2 cellular contexts compared by ENCODE assay signal in the genomic region with DNA sequence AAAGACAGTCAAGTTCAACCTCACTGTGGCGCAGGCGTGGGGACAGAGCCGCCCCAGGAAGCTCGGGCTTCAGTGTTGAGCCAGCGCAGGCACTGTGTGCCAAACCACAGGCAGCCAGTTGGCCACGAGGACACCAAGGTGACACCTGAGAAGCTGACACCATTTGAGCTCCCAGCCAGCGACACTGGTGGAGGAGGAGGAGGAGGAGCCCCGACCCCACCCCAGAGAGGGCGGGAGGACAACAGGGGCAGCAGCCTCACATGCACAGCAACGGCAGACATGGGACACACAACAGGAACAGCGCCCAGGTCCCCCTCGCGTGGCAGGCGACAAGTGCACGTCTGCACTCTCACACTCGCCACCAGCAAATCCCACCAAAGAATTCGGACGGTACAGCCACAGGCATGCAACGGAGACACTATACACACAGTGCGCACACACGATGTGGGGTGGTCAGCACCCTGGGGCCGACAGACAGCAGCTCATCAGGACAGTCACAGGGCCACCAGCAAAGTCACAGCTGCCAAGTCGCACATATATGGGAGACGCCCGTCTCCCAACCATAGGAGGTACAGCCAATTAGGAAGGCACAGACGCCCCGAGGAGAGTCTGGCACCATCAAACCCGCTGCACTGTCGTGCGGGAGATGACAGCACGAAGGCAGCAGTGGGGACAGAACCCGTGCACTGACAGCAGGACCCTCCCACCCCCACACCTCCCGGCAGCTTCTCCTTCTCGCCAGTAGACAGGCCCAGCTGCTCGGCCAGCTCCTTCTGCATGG.
TF ChIP-seq lines count a peak whose summit lies in the region.

No MANE protein-coding gene starts in this region.

TF ChIP-seq in GM23338, 12 proteins besides CTCF, POLR2A, EP300 and RAD21:
- TF ChIP-seq POLR2AphosphoS5 (IDR thresholded peaks at IDR 0.05; ENCODE audit: low read depth) (no peak), ZNF114 (CRISPR knock-in tag; IDR thresholded peaks at IDR 0.05) (no peak), CREB1 (CRISPR knock-in tag; IDR thresholded peaks at IDR 0.05; ENCODE audit: low read depth) (no peak), NANOG (IDR thresholded peaks at IDR 0.05; ENCODE audit: borderline replicate concordance) (no peak), STAT1 (IDR thresholded peaks at IDR 0.05; ENCODE audit: unreplicated experiment) (no peak), ZNF331 (CRISPR knock-in tag; IDR thresholded peaks at IDR 0.05; ENCODE audit: low read depth) (no peak)
- TF ChIP-seq, protein P1, sequence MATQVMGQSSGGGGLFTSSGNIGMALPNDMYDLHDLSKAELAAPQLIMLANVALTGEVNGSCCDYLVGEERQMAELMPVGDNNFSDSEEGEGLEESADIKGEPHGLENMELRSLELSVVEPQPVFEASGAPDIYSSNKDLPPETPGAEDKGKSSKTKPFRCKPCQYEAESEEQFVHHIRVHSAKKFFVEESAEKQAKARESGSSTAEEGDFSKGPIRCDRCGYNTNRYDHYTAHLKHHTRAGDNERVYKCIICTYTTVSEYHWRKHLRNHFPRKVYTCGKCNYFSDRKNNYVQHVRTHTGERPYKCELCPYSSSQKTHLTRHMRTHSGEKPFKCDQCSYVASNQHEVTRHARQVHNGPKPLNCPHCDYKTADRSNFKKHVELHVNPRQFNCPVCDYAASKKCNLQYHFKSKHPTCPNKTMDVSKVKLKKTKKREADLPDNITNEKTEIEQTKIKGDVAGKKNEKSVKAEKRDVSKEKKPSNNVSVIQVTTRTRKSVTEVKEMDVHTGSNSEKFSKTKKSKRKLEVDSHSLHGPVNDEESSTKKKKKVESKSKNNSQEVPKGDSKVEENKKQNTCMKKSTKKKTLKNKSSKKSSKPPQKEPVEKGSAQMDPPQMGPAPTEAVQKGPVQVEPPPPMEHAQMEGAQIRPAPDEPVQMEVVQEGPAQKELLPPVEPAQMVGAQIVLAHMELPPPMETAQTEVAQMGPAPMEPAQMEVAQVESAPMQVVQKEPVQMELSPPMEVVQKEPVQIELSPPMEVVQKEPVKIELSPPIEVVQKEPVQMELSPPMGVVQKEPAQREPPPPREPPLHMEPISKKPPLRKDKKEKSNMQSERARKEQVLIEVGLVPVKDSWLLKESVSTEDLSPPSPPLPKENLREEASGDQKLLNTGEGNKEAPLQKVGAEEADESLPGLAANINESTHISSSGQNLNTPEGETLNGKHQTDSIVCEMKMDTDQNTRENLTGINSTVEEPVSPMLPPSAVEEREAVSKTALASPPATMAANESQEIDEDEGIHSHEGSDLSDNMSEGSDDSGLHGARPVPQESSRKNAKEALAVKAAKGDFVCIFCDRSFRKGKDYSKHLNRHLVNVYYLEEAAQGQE (IDR thresholded peaks at IDR 0.05; ENCODE audit: unreplicated experiment): no peak

TF ChIP-seq in K562, 482 proteins besides CTCF, POLR2A, EP300 and RAD21 (continues in another document):
- TF ChIP-seq KLF16 (IDR thresholded peaks at IDR 0.05): no peak
- no peak for TF ChIP-seq NR4A1 (CRISPR knock-in tag; IDR thresholded peaks at IDR 0.05)
- no peak for TF ChIP-seq NR4A1 (tag; IDR thresholded peaks at IDR 0.05)
- TF ChIP-seq, protein P2, sequence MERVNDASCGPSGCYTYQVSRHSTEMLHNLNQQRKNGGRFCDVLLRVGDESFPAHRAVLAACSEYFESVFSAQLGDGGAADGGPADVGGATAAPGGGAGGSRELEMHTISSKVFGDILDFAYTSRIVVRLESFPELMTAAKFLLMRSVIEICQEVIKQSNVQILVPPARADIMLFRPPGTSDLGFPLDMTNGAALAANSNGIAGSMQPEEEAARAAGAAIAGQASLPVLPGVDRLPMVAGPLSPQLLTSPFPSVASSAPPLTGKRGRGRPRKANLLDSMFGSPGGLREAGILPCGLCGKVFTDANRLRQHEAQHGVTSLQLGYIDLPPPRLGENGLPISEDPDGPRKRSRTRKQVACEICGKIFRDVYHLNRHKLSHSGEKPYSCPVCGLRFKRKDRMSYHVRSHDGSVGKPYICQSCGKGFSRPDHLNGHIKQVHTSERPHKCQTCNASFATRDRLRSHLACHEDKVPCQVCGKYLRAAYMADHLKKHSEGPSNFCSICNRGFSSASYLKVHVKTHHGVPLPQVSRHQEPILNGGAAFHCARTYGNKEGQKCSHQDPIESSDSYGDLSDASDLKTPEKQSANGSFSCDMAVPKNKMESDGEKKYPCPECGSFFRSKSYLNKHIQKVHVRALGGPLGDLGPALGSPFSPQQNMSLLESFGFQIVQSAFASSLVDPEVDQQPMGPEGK (CRISPR knock-in tag; IDR thresholded peaks at IDR 0.05; ENCODE audit: borderline replicate concordance): no peak
- no peak for TF ChIP-seq PHF21A (IDR thresholded peaks at IDR 0.05; ENCODE audit: borderline replicate concordance, low read depth)
- TF ChIP-seq PCBP1 (IDR thresholded peaks at IDR 0.05; ENCODE audit: low read depth, low read length, poor library complexity, severe bottlenecking): peak; percentile 10
- TF ChIP-seq, protein P3, sequence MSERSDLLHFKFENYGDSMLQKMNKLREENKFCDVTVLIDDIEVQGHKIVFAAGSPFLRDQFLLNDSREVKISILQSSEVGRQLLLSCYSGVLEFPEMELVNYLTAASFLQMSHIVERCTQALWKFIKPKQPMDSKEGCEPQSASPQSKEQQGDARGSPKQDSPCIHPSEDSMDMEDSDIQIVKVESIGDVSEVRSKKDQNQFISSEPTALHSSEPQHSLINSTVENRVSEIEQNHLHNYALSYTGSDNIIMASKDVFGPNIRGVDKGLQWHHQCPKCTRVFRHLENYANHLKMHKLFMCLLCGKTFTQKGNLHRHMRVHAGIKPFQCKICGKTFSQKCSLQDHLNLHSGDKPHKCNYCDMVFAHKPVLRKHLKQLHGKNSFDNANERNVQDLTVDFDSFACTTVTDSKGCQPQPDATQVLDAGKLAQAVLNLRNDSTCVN (CRISPR knock-in tag; IDR thresholded peaks at IDR 0.05): no peak
- TF ChIP-seq, protein P4, sequence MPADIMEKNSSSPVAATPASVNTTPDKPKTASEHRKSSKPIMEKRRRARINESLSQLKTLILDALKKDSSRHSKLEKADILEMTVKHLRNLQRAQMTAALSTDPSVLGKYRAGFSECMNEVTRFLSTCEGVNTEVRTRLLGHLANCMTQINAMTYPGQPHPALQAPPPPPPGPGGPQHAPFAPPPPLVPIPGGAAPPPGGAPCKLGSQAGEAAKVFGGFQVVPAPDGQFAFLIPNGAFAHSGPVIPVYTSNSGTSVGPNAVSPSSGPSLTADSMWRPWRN (IDR thresholded peaks at IDR 0.05; ENCODE audit: low read depth): no peak
- no peak for TF ChIP-seq KAT7 (CRISPR knock-in tag; IDR thresholded peaks at IDR 0.05; ENCODE audit: borderline replicate concordance)
- no peak for TF ChIP-seq ZNF316 (IDR thresholded peaks at IDR 0.05)
- TF ChIP-seq POLR2G (IDR thresholded peaks at IDR 0.05; ENCODE audit: low read depth, low read length): peak; percentile 49
- no peak for TF ChIP-seq SMARCE1 (IDR thresholded peaks at IDR 0.05)
- TF ChIP-seq, protein P5, sequence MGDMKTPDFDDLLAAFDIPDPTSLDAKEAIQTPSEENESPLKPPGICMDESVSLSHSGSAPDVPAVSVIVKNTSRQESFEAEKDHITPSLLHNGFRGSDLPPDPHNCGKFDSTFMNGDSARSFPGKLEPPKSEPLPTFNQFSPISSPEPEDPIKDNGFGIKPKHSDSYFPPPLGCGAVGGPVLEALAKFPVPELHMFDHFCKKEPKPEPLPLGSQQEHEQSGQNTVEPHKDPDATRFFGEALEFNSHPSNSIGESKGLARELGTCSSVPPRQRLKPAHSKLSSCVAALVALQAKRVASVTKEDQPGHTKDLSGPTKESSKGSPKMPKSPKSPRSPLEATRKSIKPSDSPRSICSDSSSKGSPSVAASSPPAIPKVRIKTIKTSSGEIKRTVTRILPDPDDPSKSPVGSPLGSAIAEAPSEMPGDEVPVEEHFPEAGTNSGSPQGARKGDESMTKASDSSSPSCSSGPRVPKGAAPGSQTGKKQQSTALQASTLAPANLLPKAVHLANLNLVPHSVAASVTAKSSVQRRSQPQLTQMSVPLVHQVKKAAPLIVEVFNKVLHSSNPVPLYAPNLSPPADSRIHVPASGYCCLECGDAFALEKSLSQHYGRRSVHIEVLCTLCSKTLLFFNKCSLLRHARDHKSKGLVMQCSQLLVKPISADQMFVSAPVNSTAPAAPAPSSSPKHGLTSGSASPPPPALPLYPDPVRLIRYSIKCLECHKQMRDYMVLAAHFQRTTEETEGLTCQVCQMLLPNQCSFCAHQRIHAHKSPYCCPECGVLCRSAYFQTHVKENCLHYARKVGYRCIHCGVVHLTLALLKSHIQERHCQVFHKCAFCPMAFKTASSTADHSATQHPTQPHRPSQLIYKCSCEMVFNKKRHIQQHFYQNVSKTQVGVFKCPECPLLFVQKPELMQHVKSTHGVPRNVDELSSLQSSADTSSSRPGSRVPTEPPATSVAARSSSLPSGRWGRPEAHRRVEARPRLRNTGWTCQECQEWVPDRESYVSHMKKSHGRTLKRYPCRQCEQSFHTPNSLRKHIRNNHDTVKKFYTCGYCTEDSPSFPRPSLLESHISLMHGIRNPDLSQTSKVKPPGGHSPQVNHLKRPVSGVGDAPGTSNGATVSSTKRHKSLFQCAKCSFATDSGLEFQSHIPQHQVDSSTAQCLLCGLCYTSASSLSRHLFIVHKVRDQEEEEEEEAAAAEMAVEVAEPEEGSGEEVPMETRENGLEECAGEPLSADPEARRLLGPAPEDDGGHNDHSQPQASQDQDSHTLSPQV (IDR thresholded peaks at IDR 0.05): no peak
- TF ChIP-seq SNRNP70 (optimal IDR thresholded peaks at IDR 0.05; ENCODE audit: low read depth, low read length): peak; percentile 82
- TF ChIP-seq, protein P6, sequence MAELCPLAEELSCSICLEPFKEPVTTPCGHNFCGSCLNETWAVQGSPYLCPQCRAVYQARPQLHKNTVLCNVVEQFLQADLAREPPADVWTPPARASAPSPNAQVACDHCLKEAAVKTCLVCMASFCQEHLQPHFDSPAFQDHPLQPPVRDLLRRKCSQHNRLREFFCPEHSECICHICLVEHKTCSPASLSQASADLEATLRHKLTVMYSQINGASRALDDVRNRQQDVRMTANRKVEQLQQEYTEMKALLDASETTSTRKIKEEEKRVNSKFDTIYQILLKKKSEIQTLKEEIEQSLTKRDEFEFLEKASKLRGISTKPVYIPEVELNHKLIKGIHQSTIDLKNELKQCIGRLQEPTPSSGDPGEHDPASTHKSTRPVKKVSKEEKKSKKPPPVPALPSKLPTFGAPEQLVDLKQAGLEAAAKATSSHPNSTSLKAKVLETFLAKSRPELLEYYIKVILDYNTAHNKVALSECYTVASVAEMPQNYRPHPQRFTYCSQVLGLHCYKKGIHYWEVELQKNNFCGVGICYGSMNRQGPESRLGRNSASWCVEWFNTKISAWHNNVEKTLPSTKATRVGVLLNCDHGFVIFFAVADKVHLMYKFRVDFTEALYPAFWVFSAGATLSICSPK (IDR thresholded peaks at IDR 0.05; ENCODE audit: borderline replicate concordance): no peak
- TF ChIP-seq, protein P7, sequence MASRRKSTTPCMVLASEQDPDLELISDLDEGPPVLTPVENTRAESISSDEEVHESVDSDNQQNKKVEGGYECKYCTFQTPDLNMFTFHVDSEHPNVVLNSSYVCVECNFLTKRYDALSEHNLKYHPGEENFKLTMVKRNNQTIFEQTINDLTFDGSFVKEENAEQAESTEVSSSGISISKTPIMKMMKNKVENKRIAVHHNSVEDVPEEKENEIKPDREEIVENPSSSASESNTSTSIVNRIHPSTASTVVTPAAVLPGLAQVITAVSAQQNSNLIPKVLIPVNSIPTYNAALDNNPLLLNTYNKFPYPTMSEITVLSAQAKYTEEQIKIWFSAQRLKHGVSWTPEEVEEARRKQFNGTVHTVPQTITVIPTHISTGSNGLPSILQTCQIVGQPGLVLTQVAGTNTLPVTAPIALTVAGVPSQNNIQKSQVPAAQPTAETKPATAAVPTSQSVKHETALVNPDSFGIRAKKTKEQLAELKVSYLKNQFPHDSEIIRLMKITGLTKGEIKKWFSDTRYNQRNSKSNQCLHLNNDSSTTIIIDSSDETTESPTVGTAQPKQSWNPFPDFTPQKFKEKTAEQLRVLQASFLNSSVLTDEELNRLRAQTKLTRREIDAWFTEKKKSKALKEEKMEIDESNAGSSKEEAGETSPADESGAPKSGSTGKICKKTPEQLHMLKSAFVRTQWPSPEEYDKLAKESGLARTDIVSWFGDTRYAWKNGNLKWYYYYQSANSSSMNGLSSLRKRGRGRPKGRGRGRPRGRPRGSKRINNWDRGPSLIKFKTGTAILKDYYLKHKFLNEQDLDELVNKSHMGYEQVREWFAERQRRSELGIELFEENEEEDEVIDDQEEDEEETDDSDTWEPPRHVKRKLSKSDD (conservative IDR thresholded peaks at IDR 0.05; ENCODE audit: low read length): no peak
- TF ChIP-seq RFX5 (IDR thresholded peaks at IDR 0.05; ENCODE audit: low read depth, low read length): no peak
- TF ChIP-seq, protein P8, sequence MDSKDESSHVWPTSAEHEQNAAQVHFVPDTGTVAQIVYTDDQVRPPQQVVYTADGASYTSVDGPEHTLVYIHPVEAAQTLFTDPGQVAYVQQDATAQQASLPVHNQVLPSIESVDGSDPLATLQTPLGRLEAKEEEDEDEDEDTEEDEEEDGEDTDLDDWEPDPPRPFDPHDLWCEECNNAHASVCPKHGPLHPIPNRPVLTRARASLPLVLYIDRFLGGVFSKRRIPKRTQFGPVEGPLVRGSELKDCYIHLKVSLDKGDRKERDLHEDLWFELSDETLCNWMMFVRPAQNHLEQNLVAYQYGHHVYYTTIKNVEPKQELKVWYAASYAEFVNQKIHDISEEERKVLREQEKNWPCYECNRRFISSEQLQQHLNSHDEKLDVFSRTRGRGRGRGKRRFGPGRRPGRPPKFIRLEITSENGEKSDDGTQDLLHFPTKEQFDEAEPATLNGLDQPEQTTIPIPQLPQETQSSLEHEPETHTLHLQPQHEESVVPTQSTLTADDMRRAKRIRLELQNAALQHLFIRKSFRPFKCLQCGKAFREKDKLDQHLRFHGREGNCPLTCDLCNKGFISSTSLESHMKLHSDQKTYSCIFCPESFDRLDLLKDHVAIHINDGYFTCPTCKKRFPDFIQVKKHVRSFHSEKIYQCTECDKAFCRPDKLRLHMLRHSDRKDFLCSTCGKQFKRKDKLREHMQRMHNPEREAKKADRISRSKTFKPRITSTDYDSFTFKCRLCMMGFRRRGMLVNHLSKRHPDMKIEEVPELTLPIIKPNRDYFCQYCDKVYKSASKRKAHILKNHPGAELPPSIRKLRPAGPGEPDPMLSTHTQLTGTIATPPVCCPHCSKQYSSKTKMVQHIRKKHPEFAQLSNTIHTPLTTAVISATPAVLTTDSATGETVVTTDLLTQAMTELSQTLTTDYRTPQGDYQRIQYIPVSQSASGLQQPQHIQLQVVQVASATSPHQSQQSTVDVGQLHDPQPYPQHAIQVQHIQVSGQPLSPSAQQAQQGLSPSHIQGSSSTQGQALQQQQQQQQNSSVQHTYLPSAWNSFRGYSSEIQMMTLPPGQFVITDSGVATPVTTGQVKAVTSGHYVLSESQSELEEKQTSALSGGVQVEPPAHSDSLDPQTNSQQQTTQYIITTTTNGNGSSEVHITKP (IDR thresholded peaks at IDR 0.05; ENCODE audit: partially characterized antibody): no peak
- TF ChIP-seq LARP7 (IDR thresholded peaks at IDR 0.05): no peak
- TF ChIP-seq HOXB6 (CRISPR knock-in tag; IDR thresholded peaks at IDR 0.05; ENCODE audit: borderline replicate concordance): no peak
- TF ChIP-seq GTF2E2 (tag; IDR thresholded peaks at IDR 0.05): no peak
- TF ChIP-seq NFXL1 (CRISPR knock-in tag; IDR thresholded peaks at IDR 0.05): no peak
- peak; percentile 38; the same call in 1 of the 2 replicates for TF ChIP-seq ZNF263 (CRISPR knock-in tag; IDR thresholded peaks at IDR 0.05; ENCODE audit: borderline replicate concordance)
- TF ChIP-seq, protein P9, sequence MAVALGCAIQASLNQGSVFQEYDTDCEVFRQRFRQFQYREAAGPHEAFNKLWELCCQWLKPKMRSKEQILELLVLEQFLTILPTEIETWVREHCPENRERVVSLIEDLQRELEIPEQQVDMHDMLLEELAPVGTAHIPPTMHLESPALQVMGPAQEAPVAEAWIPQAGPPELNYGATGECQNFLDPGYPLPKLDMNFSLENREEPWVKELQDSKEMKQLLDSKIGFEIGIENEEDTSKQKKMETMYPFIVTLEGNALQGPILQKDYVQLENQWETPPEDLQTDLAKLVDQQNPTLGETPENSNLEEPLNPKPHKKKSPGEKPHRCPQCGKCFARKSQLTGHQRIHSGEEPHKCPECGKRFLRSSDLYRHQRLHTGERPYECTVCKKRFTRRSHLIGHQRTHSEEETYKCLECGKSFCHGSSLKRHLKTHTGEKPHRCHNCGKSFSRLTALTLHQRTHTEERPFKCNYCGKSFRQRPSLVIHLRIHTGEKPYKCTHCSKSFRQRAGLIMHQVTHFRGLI (CRISPR knock-in tag; IDR thresholded peaks at IDR 0.05): no peak
- TF ChIP-seq ZNF197 (CRISPR knock-in tag; IDR thresholded peaks at IDR 0.05; ENCODE audit: low read depth): no peak
